1 cellular context compared by ENCODE assay signal in genomic region chr1:156456625-156457465, GRCh38.
TF ChIP-seq lines count a peak whose summit lies in the region.

No MANE protein-coding gene starts in this region.

TF ChIP-seq in HepG2, 621 proteins besides CTCF, POLR2A, EP300 and RAD21 (continued from another document and continues in another):
- TF ChIP-seq ZBED4 (CRISPR knock-in tag; IDR thresholded peaks at IDR 0.05; ENCODE audit: borderline replicate concordance) (0 out of 2 replicates have a peak, but pooled peaks have one; percentile 16), ZBTB42 (CRISPR knock-in tag; IDR thresholded peaks at IDR 0.05) (0 out of 2 replicates have a peak, but pooled peaks have one; percentile 40), KDM5B (CRISPR knock-in tag; IDR thresholded peaks at IDR 0.05; ENCODE audit: borderline replicate concordance) (peak; percentile 71; the same call in 1 of the 2 replicates), SATB2 (CRISPR knock-in tag; IDR thresholded peaks at IDR 0.05) (no peak), PLSCR1 (CRISPR knock-in tag; IDR thresholded peaks at IDR 0.05; ENCODE audit: borderline replicate concordance) (no peak), HCFC1 (IDR thresholded peaks at IDR 0.05; ENCODE audit: low read depth, low read length) (peak; percentile 24; the same call in 1 of the 2 replicates), ZC3H4 (CRISPR knock-in tag; IDR thresholded peaks at IDR 0.05; ENCODE audit: borderline replicate concordance) (peak; percentile 76; the same call in 1 of the 2 replicates), ZBTB3 (CRISPR knock-in tag; IDR thresholded peaks at IDR 0.05; ENCODE audit: borderline replicate concordance, low read depth) (0 out of 2 replicates have a peak, but pooled peaks have one; percentile 37), ZNF326 (CRISPR knock-in tag; IDR thresholded peaks at IDR 0.05; ENCODE audit: borderline replicate concordance) (no peak), HIVEP1 (CRISPR knock-in tag; IDR thresholded peaks at IDR 0.05) (0 out of 2 replicates have a peak, but pooled peaks have one; percentile 23), ZNF263 (CRISPR knock-in tag; IDR thresholded peaks at IDR 0.05) (peak; percentile 64; the same call in 1 of the 2 replicates), NCOA2 (CRISPR knock-in tag; IDR thresholded peaks at IDR 0.05) (no peak), RNF219 (CRISPR knock-in tag; IDR thresholded peaks at IDR 0.05) (no peak), ZSCAN22 (CRISPR knock-in tag; IDR thresholded peaks at IDR 0.05) (peak; percentile 69; the same call in 1 of the 2 replicates), NFIB (CRISPR knock-in tag; IDR thresholded peaks at IDR 0.05; ENCODE audit: borderline replicate concordance) (no peak), PAX8 (CRISPR knock-in tag; IDR thresholded peaks at IDR 0.05; ENCODE audit: borderline replicate concordance) (peak; percentile 66; the same call in 1 of the 2 replicates), ZNF207 (IDR thresholded peaks at IDR 0.05; ENCODE audit: borderline replicate concordance) (no peak), NFRKB (IDR thresholded peaks at IDR 0.05) (no peak), MNT (IDR thresholded peaks at IDR 0.05) (peak; percentile 94), THAP9 (CRISPR knock-in tag; IDR thresholded peaks at IDR 0.05; ENCODE audit: borderline replicate concordance) (no peak; the same call in 1 of the 2 replicates), ADNP (CRISPR knock-in tag; IDR thresholded peaks at IDR 0.05) (no peak), ZNF687 (CRISPR knock-in tag; IDR thresholded peaks at IDR 0.05) (peak; percentile 97), LBX2 (CRISPR knock-in tag; IDR thresholded peaks at IDR 0.05; ENCODE audit: borderline replicate concordance) (no peak), ARHGAP35 (CRISPR knock-in tag; IDR thresholded peaks at IDR 0.05; ENCODE audit: borderline replicate concordance) (peak; percentile 40; the same call in 1 of the 2 replicates), NFE2L1 (CRISPR knock-in tag; IDR thresholded peaks at IDR 0.05; ENCODE audit: borderline replicate concordance) (no peak), NPAS2 (CRISPR knock-in tag; IDR thresholded peaks at IDR 0.05; ENCODE audit: borderline replicate concordance) (no peak), TCF7L2 (IDR thresholded peaks at IDR 0.05; ENCODE audit: low read depth, low read length) (no peak), ZNF691 (CRISPR knock-in tag; IDR thresholded peaks at IDR 0.05; ENCODE audit: borderline replicate concordance, low read depth) (no peak; the same call in 1 of the 2 replicates), MAFF (IDR thresholded peaks at IDR 0.05; ENCODE audit: low read depth, low read length) (no peak), NR2F1 (CRISPR knock-in tag; IDR thresholded peaks at IDR 0.05) (peak in 1 of 2 experiments; percentile 43; a peak in 2 of 4 replicates), ZNF772 (CRISPR knock-in tag; IDR thresholded peaks at IDR 0.05) (peak; percentile 94; the same call in 1 of the 2 replicates), SYNCRIP (IDR thresholded peaks at IDR 0.05; ENCODE audit: insufficient read depth, low read depth, low read length) (no peak), BHLHE40 (IDR thresholded peaks at IDR 0.05; ENCODE audit: low read length) (peak; percentile 95), MAX (IDR thresholded peaks at IDR 0.05) (no peak; the same call in 1 of the 2 replicates), ZNF598 (CRISPR knock-in tag; IDR thresholded peaks at IDR 0.05; ENCODE audit: borderline replicate concordance) (peak; percentile 80; the same call in 1 of the 2 replicates), GATAD2A (CRISPR knock-in tag; IDR thresholded peaks at IDR 0.05) (no peak), GZF1 (CRISPR knock-in tag; IDR thresholded peaks at IDR 0.05) (no peak), HDAC6 (IDR thresholded peaks at IDR 0.05; ENCODE audit: low read depth, low read length) (no peak), ISX (CRISPR knock-in tag; conservative IDR thresholded peaks at IDR 0.05) (no peak), ZSCAN12 (CRISPR knock-in tag; IDR thresholded peaks at IDR 0.05) (0 out of 2 replicates have a peak, but pooled peaks have one; percentile 9), NFYC (CRISPR knock-in tag; IDR thresholded peaks at IDR 0.05) (peak; percentile 70), ZFP36L2 (CRISPR knock-in tag; IDR thresholded peaks at IDR 0.05) (no peak), JARID2 (CRISPR knock-in tag; IDR thresholded peaks at IDR 0.05; ENCODE audit: insufficient replicate concordance) (no peak), ATF2 (CRISPR knock-in tag; IDR thresholded peaks at IDR 0.05) (peak; percentile 43; the same call in 1 of the 2 replicates), SNAI1 (CRISPR knock-in tag; IDR thresholded peaks at IDR 0.05; ENCODE audit: borderline replicate concordance) (no peak), IKZF1 (IDR thresholded peaks at IDR 0.05) (no peak)
